11 cellular contexts compared by ENCODE assay signal in genomic region chr1:197481101-197481500, GRCh38.
DNase-seq lines count a peak whose midpoint lies in the region; ATAC-seq and TF ChIP-seq lines count a peak whose summit lies in the region.
"Had no signal": no experiment of that assay in that cellular context is flagged by ENCODE, and none has a peak within 500 bp of the region (broad histone marks: within the 10 kb centered on the region; RNA-seq: fewer than 3 reads in every experiment).

No MANE protein-coding gene starts in this region.

- ATAC-seq in HG03460 (IDR thresholded peaks at IDR 0.05; ENCODE audit: unreplicated experiment) (peak; percentile 69), GM18858 (IDR thresholded peaks at IDR 0.05; ENCODE audit: unreplicated experiment) (no peak)
- ATAC-seq in activated T-helper 17 cell treated with anti-CD3 and anti-CD28 coated beads, Interleukin-2, amount 50 U/mL, for 72 hours (replicated peaks) = peak; percentile 57
- ATAC-seq in stimulated activated naive CD8-positive, alpha-beta T cell treated with anti-CD3 and anti-CD28 coated beads, Interleukin-15, amount 100 ng/mL, for 72 hours = peak; percentile 91

- no peak overlapping the region for H2AFZ ChIP-seq in neural progenitor cell (replicated peaks)

- no peaks in the 10 kb centered on the region for H3K36me3 Mint-ChIP-seq in activated T-helper 17 cell treated with anti-CD3 and anti-CD28 coated beads, Interleukin-2, amount 50 U/mL, for 72 hours (ENCODE audit: low read depth)
- no peaks in the 10 kb centered on the region for H3K36me3 Mint-ChIP-seq in neural progenitor cell

- H3K27ac ChIP-seq in neural progenitor cell = no peak overlapping the region
- H3K27ac ChIP-seq: VCaP had no signal

- no peaks in the 10 kb centered on the region for H3K4me1 ChIP-seq in neural progenitor cell

- no peaks in the 10 kb centered on the region for H3K36me3 ChIP-seq in neural progenitor cell

- H3K9ac ChIP-seq in neural progenitor cell = no peak overlapping the region

- no peaks in the 10 kb centered on the region for H3K9me3 Mint-ChIP-seq in activated T-helper 17 cell treated with anti-CD3 and anti-CD28 coated beads, Interleukin-2, amount 50 U/mL, for 72 hours
- no peaks in the 10 kb centered on the region for H3K9me3 Mint-ChIP-seq in stimulated activated naive CD8-positive, alpha-beta T cell treated with anti-CD3 and anti-CD28 coated beads, Interleukin-15, amount 100 ng/mL, for 72 hours
- H3K9me3 Mint-ChIP-seq in neural progenitor cell = no peaks in the 10 kb centered on the region
- H3K9me3 Mint-ChIP-seq: stimulated activated naive CD8-positive, alpha-beta T cell treated with anti-CD3 and anti-CD28 coated beads, Interleukin-15, Interleukin-2, amounts not matched to agents 100 ng/mL and 50 ng/mL, for 24 hours had no signal

- no peak overlapping the region for H3K4me3 Mint-ChIP-seq in activated T-helper 17 cell treated with anti-CD3 and anti-CD28 coated beads, Interleukin-2, amount 50 U/mL, for 72 hours
- H3K4me3 Mint-ChIP-seq in stimulated activated naive CD8-positive, alpha-beta T cell treated with anti-CD3 and anti-CD28 coated beads, Interleukin-15, amount 100 ng/mL, for 72 hours = peak overlapping the region in 1 of 2 donors; percentile 16
- H3K4me3 Mint-ChIP-seq in neural progenitor cell = no peak overlapping the region
- H3K4me3 Mint-ChIP-seq: stimulated activated naive CD8-positive, alpha-beta T cell treated with anti-CD3 and anti-CD28 coated beads, Interleukin-15, Interleukin-2, amounts not matched to agents 100 ng/mL and 50 ng/mL, for 24 hours had no signal

- no peak for TF ChIP-seq CTCF in neural progenitor cell (IDR thresholded peaks at IDR 0.05)

- H3K27me3 ChIP-seq in neural progenitor cell = no peaks in the 10 kb centered on the region

- H3K27me3 Mint-ChIP-seq in activated T-helper 17 cell treated with anti-CD3 and anti-CD28 coated beads, Interleukin-2, amount 50 U/mL, for 72 hours = peaks cover 7% of the 10 kb centered on the region
- no peaks in the 10 kb centered on the region for H3K27me3 Mint-ChIP-seq in stimulated activated naive CD8-positive, alpha-beta T cell treated with anti-CD3 and anti-CD28 coated beads, Interleukin-15, amount 100 ng/mL, for 72 hours
- no peaks in the 10 kb centered on the region for H3K27me3 Mint-ChIP-seq in neural progenitor cell (ENCODE audit: insufficient read depth, low read depth)

- no peak overlapping the region for H3K4me3 ChIP-seq in neural progenitor cell

- no peaks in the 10 kb centered on the region for H3K9me3 ChIP-seq in neural progenitor cell (ENCODE audit: low read depth)

- H3K4me1 Mint-ChIP-seq in activated T-helper 17 cell treated with anti-CD3 and anti-CD28 coated beads, Interleukin-2, amount 50 U/mL, for 72 hours = peaks cover 4% of the 10 kb centered on the region
- peaks cover 14% of the 10 kb centered on the region for H3K4me1 Mint-ChIP-seq in stimulated activated naive CD8-positive, alpha-beta T cell treated with anti-CD3 and anti-CD28 coated beads, Interleukin-15, amount 100 ng/mL, for 72 hours
- H3K4me1 Mint-ChIP-seq in neural progenitor cell = no peaks in the 10 kb centered on the region

- no peaks in the 10 kb centered on the region for H3F3A ChIP-seq in neural progenitor cell (ENCODE audit: low read depth)

- no peak overlapping the region for H3K27ac Mint-ChIP-seq in activated T-helper 17 cell treated with anti-CD3 and anti-CD28 coated beads, Interleukin-2, amount 50 U/mL, for 72 hours
- peak overlapping the region; percentile 42 to 71 for H3K27ac Mint-ChIP-seq in stimulated activated naive CD8-positive, alpha-beta T cell treated with anti-CD3 and anti-CD28 coated beads, Interleukin-15, amount 100 ng/mL, for 72 hours
- H3K27ac Mint-ChIP-seq in neural progenitor cell = no peak overlapping the region
- H3K27ac Mint-ChIP-seq: stimulated activated naive CD8-positive, alpha-beta T cell treated with anti-CD3 and anti-CD28 coated beads, Interleukin-15, Interleukin-2, amounts not matched to agents 100 ng/mL and 50 ng/mL, for 24 hours had no signal

- peak; percentile 12 for DNase-seq in stimulated activated CD4-positive, alpha-beta T cell treated with anti-CD3 and anti-CD28 coated beads, Interleukin-15, amount 100 ng/mL, for 24 hours
- no peak for DNase-seq in stimulated activated CD4-positive, alpha-beta T cell treated with anti-CD3 and anti-CD28 coated beads, Interleukin-4, amount 100 ng/mL, for 1 hour
- DNase-seq in stimulated activated naive CD8-positive, alpha-beta T cell treated with anti-CD3 and anti-CD28 coated beads, Interleukin-15, amount 100 ng/mL, for 72 hours = peak; percentile 9 to 12
- DNase-seq in SW480 (ENCODE audit: low spot score) = no peak
- no peak for DNase-seq in neural progenitor cell (ENCODE audit: low spot score)
- DNase-seq: small intestine had no signal

- no peaks in the 10 kb centered on the region for H4K20me1 ChIP-seq in neural progenitor cell (ENCODE audit: low read depth)

- no peaks in the 10 kb centered on the region for H3K79me2 ChIP-seq in neural progenitor cell (ENCODE audit: low read depth)

- no peak overlapping the region for H3K4me2 ChIP-seq in neural progenitor cell

Comparison
In these comparisons a context has a peak if more than half of its experiments do, and no peak if none do; other contexts are left out.
1. DNase-seq: peak in stimulated activated CD4-positive, alpha-beta T cell treated with anti-CD3 and anti-CD28 coated beads, Interleukin-15, amount 100 ng/mL, for 24 hours (single experiment) and stimulated activated naive CD8-positive, alpha-beta T cell treated with anti-CD3 and anti-CD28 coated beads, Interleukin-15, amount 100 ng/mL, for 72 hours (2 of 2); none in stimulated activated CD4-positive, alpha-beta T cell treated with anti-CD3 and anti-CD28 coated beads, Interleukin-4, amount 100 ng/mL, for 1 hour (single experiment), SW480 (single experiment) and neural progenitor cell (single experiment).
2. H3K27ac Mint-ChIP-seq: peak in stimulated activated naive CD8-positive, alpha-beta T cell treated with anti-CD3 and anti-CD28 coated beads, Interleukin-15, amount 100 ng/mL, for 72 hours (2 of 2); none in activated T-helper 17 cell treated with anti-CD3 and anti-CD28 coated beads, Interleukin-2, amount 50 U/mL, for 72 hours (single experiment) and neural progenitor cell (single experiment).